In genomic region chr3:143121240-143122088, GRCh38 we compare ENCODE assay signal across 9 cellular contexts. TPM values are rescaled to one million over a fixed set of nuclear protein-coding genes. Genes with fewer than 3 reads are reported as not detected.
DNase-seq lines count a peak whose midpoint lies in the region; ATAC-seq, FAIRE-seq and TF ChIP-seq lines count a peak whose summit lies in the region.
"Had no signal": no experiment of that assay in that cellular context is flagged by ENCODE, and none has a peak within 500 bp of the region (broad histone marks: within the 10 kb centered on the region; RNA-seq: fewer than 3 reads in every experiment).

No MANE protein-coding gene starts in this region.

- FAIRE-seq in GM12878 (lab: Jason Lieb, UNC): no peak
- no peak for FAIRE-seq in keratinocyte (lab: Jason Lieb, UNC)
- FAIRE-seq: colon had no signal

- intact Hi-C loops in GM12878 (cut with micrococcal nuclease; ENCODE audit: unreplicated experiment): loop anchor here (1.0 to 10.0 kb wide), 11 partner anchors 51 to 553 kb away; no protein-coding TSS in a partner anchor

- H3K27me3 ChIP-seq in GM12878 (replicated peaks in 1 of 2; ENCODE audit: control insufficient read depth in 2 of 2, insufficient read depth in 2 of 2, low read length in 1 of 2): no peaks in the 10 kb centered on the region
- H3K27me3 ChIP-seq in keratinocyte (ENCODE audit: control insufficient read depth, extremely low read depth, insufficient read depth, low read length): peaks cover 18% of the 10 kb centered on the region

- H3K36me3 ChIP-seq in GM12878 (ENCODE audit: control insufficient read depth in 2 of 2, insufficient read depth in 2 of 2, low read length in 1 of 2) (0 out of 4 replicates have a peak, but pooled peaks cover 0 to 5% of the 10 kb centered on the region in 2 experiments), keratinocyte (ENCODE audit: control insufficient read depth in 2 of 2, extremely low read depth in 1 of 2, insufficient read depth in 2 of 2, low read length in 2 of 2) (no peaks in the 10 kb centered on the region)

- H3K9me1 ChIP-seq in keratinocyte (ENCODE audit: control insufficient read depth, extremely low read depth, insufficient read depth, low read length): no peaks in the 10 kb centered on the region

- H3K79me2 ChIP-seq in GM12878 (ENCODE audit: control insufficient read depth, insufficient read depth, low read length): peaks cover 43% of the 10 kb centered on the region
- no peaks in the 10 kb centered on the region for H3K79me2 ChIP-seq in keratinocyte (ENCODE audit: control insufficient read depth, insufficient read depth, low read length)

- SMC1A ChIA-PET in GM12878 (lab: Charles Lee; ENCODE audit: uncharacterized antibody, unreplicated experiment): interaction anchor here (0.7 to 2.4 kb wide), 10 partner anchors 9 to 552 kb away, joined by 3 to 10 read pairs (median 3); no protein-coding TSS in a partner anchor

- CTCF ChIA-PET in GM12878 (lab: Yijun Ruan, JAX): interaction anchor here (0.6 to 2.6 kb wide), 15 partner anchors 9 to 553 kb away, joined by 3 to 16 read pairs (median 3); no protein-coding TSS in a partner anchor

- peak; percentile 20 for ATAC-seq in GM12878

- TF ChIP-seq POLR2A in GM12878 (IDR thresholded peaks at IDR 0.05; ENCODE audit: low read depth, low read length): no peak; the same call in 1 of the 2 replicates

- TF ChIP-seq RAD21 in GM12878 (IDR thresholded peaks at IDR 0.05; ENCODE audit: insufficient read depth, low read depth, low read length): peak; percentile 53

- dilution Hi-C loops in keratinocyte (cut with MboI; ENCODE audit: extremely low pct_ligation_motif_present, low sequenced_read_pairs): no loop called here

- H3K9ac ChIP-seq in GM12878 (ENCODE audit: control insufficient read depth, insufficient read depth, low read length): peak overlapping the region; percentile 73; the same call in 1 of the 2 replicates
- no peak overlapping the region for H3K9ac ChIP-seq in keratinocyte (ENCODE audit: control insufficient read depth, extremely low read depth, insufficient read depth, low read length)

- H2AFZ ChIP-seq in GM12878 (ENCODE audit: control insufficient read depth, low read depth, low read length) (peak overlapping the region; percentile 5), keratinocyte (ENCODE audit: control insufficient read depth, low read length) (no peak overlapping the region)

- peak; percentile 85 for DNase-seq in ELR (ENCODE audit: low read depth)
- peak; percentile 68 for DNase-seq in HFFc6
- peak; percentile 29 for DNase-seq in T1000 (lab: John Stamatoyannopoulos, UW)
- DNase-seq in GM12878 (ENCODE audit: low read depth, low spot score): no peak
- no peak for DNase-seq in keratinocyte (ENCODE audit: low read depth, low spot score)
- DNase-seq in stimulated activated CD4-positive, alpha-beta T cell treated with anti-CD3 and anti-CD28 coated beads, Interleukin-1b, Interleukin-23, amount 100 ng/mL, for 48 hours: peak; percentile 80
- no peak for DNase-seq in NCI-H1048 (lab: John Stamatoyannopoulos, UW)
- DNase-seq in NCI-H1436 treated with DMSO at 0.1 percent for 48 hours (lab: John Stamatoyannopoulos, UW): no peak

- peak overlapping the region; percentile 62 for H3K4me3 Mint-ChIP-seq in HFFc6

- H3K4me2 ChIP-seq in GM12878 (ENCODE audit: control insufficient read depth, insufficient read depth): peak overlapping the region; percentile 99
- peak overlapping the region; percentile 83 for H3K4me2 ChIP-seq in keratinocyte (ENCODE audit: control insufficient read depth, extremely low read depth, insufficient read depth, low read depth, low read length)

- H3K36me3 Mint-ChIP-seq in HFFc6 (ENCODE audit: low read depth): no peaks in the 10 kb centered on the region

- H3K4me1 ChIP-seq in GM12878 (ENCODE audit: control insufficient read depth, insufficient read depth, low read length) (peaks cover 13% of the 10 kb centered on the region), keratinocyte (ENCODE audit: control insufficient read depth, extremely low read depth, insufficient read depth, low read length) (no peaks in the 10 kb centered on the region)

- no TSS peak for BruUV-seq in GM12878 (replicated peaks; lab: Mats Ljungman, UMichigan)

- H3K27me3 Mint-ChIP-seq in HFFc6 (ENCODE audit: insufficient read depth): peaks cover 8% of the 10 kb centered on the region; the same call in 1 of the 2 replicates

- H3K27ac ChIP-seq in GM12878 (ENCODE audit: control insufficient read depth, insufficient read depth) (peak overlapping the region; percentile 93), keratinocyte (ENCODE audit: control insufficient read depth, insufficient read depth, low read length) (no peak overlapping the region)

- H3K4me3 ChIP-seq in GM12878 (peak overlapping the region; percentile 94), keratinocyte (ENCODE audit: control insufficient read depth in 2 of 3, extremely low read depth in 1 of 3, insufficient read depth in 2 of 3, low read depth in 1 of 3, low read length in 3 of 3) (peak overlapping the region in 2 of 3 experiments; percentile 81 to 89)

- POLR2A ChIA-PET in GM12878 (lab: Charles Lee): interaction anchor here (0.6 kb wide), 1 partner anchor 119 kb away, joined by 4 read pairs; no protein-coding TSS in a partner anchor

- H3K27ac Mint-ChIP-seq in HFFc6: no peak overlapping the region

- in situ Hi-C loops in GM12878 (cut with MboI): loop anchor here (5.0 kb wide), 1 partner anchor 551 kb away; no protein-coding TSS in a partner anchor

- H4K20me1 ChIP-seq in GM12878 (ENCODE audit: control insufficient read depth, insufficient read depth) (no peaks in the 10 kb centered on the region), keratinocyte (ENCODE audit: control insufficient read depth, extremely low read depth, insufficient read depth, low read length) (no peaks in the 10 kb centered on the region)

- H3K9me3 ChIP-seq in GM12878 (replicated peaks; ENCODE audit: control insufficient read depth, insufficient read depth, low read length): no peaks in the 10 kb centered on the region
- no peaks in the 10 kb centered on the region for H3K9me3 ChIP-seq in keratinocyte (ENCODE audit: control insufficient read depth, low read depth, low read length)

- H3K9me3 Mint-ChIP-seq in HFFc6: no peaks in the 10 kb centered on the region

- RAD21 ChIA-PET in GM12878 (lab: Charles Lee; ENCODE audit: unreplicated experiment): interaction anchor here (0.6 to 2.8 kb wide), 8 partner anchors 42 to 553 kb away, joined by 3 to 10 read pairs (median 3); no protein-coding TSS in a partner anchor

- TF ChIP-seq CTCF in HFFc6 (IDR thresholded peaks at IDR 0.05) (peak; percentile 84), GM12878 (IDR thresholded peaks at IDR 0.05 in 2 of 3, conservative IDR thresholded peaks at IDR 0.05 in 1 of 3; ENCODE audit: control insufficient read depth in 2 of 3, extremely low read depth in 1 of 3, insufficient read depth in 1 of 3, low read depth in 3 of 3, low read length in 3 of 3) (peak; percentile 36 to 73 (median 71); a peak in 5 of 6 replicates), keratinocyte (optimal IDR thresholded peaks at IDR 0.05 in 1 of 3, IDR thresholded peaks at IDR 0.05 in 1 of 3, conservative IDR thresholded peaks at IDR 0.05 in 1 of 3; ENCODE audit: extremely low read depth in 1 of 3, insufficient read depth in 2 of 3, low read length in 3 of 3) (peak; percentile 14 to 74 (median 17))

- TF ChIP-seq EP300 in GM12878 (IDR thresholded peaks at IDR 0.05; ENCODE audit: borderline replicate concordance in 1 of 2, control insufficient read depth in 1 of 2, low read depth in 2 of 2, low read length in 2 of 2): no peak

- peaks cover 36% of the 10 kb centered on the region for H3K4me1 Mint-ChIP-seq in HFFc6 (ENCODE audit: low read depth)

- WGBS in GM12878 (ENCODE audit: insufficient coverage, insufficient replicate concordance, low lambda C conversion rate, missing lambda C conversion rate): 59% methylated on average over 67 of the region's 79 CpGs

TF ChIP-seq in GM12878, 131 proteins besides CTCF, POLR2A, EP300 and RAD21 (continues in another document):
- no peak for TF ChIP-seq ZNF622 (IDR thresholded peaks at IDR 0.05)
- peak; percentile 62; the same call in 1 of the 2 replicates for TF ChIP-seq SMARCA5 (IDR thresholded peaks at IDR 0.05)
- TF ChIP-seq, protein P1, sequence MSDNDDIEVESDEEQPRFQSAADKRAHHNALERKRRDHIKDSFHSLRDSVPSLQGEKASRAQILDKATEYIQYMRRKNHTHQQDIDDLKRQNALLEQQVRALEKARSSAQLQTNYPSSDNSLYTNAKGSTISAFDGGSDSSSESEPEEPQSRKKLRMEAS (IDR thresholded peaks at IDR 0.05; ENCODE audit: low read depth, low read length): peak; percentile 56
- TF ChIP-seq MXI1 (IDR thresholded peaks at IDR 0.05; ENCODE audit: low read depth, low read length): peak; percentile 10; the same call in 1 of the 2 replicates

RNA-seq across cellular contexts. Expression of gene CHST2, which starts 1.9 kb away (rescaled TPM):
- 1 to 10 TPM; 2.6 to 4.3 (median 3.8) TPM for total RNA-seq in HFFc6 (2021; fragmentation: NEBNext Ultra II Directional; extraction: Animal tissue kit (Norgen Biotek cat#: 25700))
- 15.8 and 17.7 TPM in 2 replicates for total RNA-seq in GM12878 (2013; cell fraction: nucleolus; rRNA removed)
- total RNA-seq in GM12878 (2014; rRNA removed): 9.8 and 12.8 TPM in 2 replicates
- total RNA-seq in GM12878 (2014; rRNA removed; fragmentation: Illumina TruSeq; extraction: Trizol): 9.2 TPM in 2 replicates
- 37.1 and 37.2 TPM in 2 replicates for total RNA-seq in GM12878 (2021)
- 4.2 TPM for polyA plus RNA-seq in GM12878 (2011; ENCODE audit: low read depth)
- 1.5 and 1.6 TPM in 2 replicates for polyA plus RNA-seq in GM12878 (2011; rRNA removed)
- 2.0 and 3.3 TPM in 2 replicates for polyA plus RNA-seq in GM12878 (2011; cell fraction: cytosol; rRNA removed)
- polyA plus RNA-seq in GM12878 (2011; cell fraction: nucleus; rRNA removed): 4.1 and 5.9 TPM in 2 replicates
- polyA plus RNA-seq in GM12878 (2012): 13.1 and 13.3 TPM in 2 replicates
- 8.4 and 9.3 TPM in 2 replicates for polyA plus RNA-seq in GM12878 (2014; fragmentation: Illumina TruSeq; extraction: Trizol)
- 1 to 10 TPM; 2.3 to 5.6 TPM for polyA plus RNA-seq in GM12878 (2014; fragmentation: Nextera tagmentation; extraction: Ambion mirVana)
- polyA plus RNA-seq in GM12878 (2014; rRNA removed): 21.8 and 25.7 TPM in 2 replicates
- polyA plus RNA-seq in GM12878 (2016; fragmentation: Nextera tagmentation; extraction: Ambion mirVana): 1 to 10 TPM; 4.3 to 8.3 TPM
- polyA minus RNA-seq in GM12878 (2011; rRNA and poly(A)+ RNA removed): 0.80 and 2.0 TPM in 2 replicates
- polyA minus RNA-seq in GM12878 (2011; cell fraction: cytosol; rRNA and poly(A)+ RNA removed): 1.7 and 1.9 TPM in 2 replicates
- 3.1 and 5.0 TPM in 2 replicates for polyA minus RNA-seq in GM12878 (2011; cell fraction: nucleus; rRNA and poly(A)+ RNA removed)
- 1.6 to 3.5 TPM (median 1.8 TPM) in 3 replicates for polyA plus RNA-seq in keratinocyte
- 2.8 TPM for polyA plus RNA-seq in keratinocyte (2011; ENCODE audit: low read depth)
- polyA plus RNA-seq in keratinocyte (2011; cell fraction: cytosol; rRNA removed): 2.2 and 3.7 TPM in 2 replicates
- 4.2 and 6.8 TPM in 2 replicates for polyA plus RNA-seq in keratinocyte (2011; cell fraction: nucleus; rRNA removed)
- polyA plus RNA-seq in keratinocyte (2012; ENCODE audit: low replicate concordance): 3.4 and 11.5 TPM in 2 replicates
- polyA minus RNA-seq in keratinocyte: 1.2 to 2.4 TPM (median 1.7 TPM) in 3 replicates
- polyA minus RNA-seq in keratinocyte (2011; cell fraction: cytosol; rRNA and poly(A)+ RNA removed): 9.0 TPM
- 6.3 and 7.5 TPM in 2 replicates for polyA minus RNA-seq in keratinocyte (2011; cell fraction: nucleus; rRNA and poly(A)+ RNA removed)

Comparison
In these comparisons a context has a peak if more than half of its experiments do, and no peak if none do; other contexts are left out.
1. DNase-seq: peak in ELR (single experiment), HFFc6 (single experiment), T1000 (single experiment) and stimulated activated CD4-positive, alpha-beta T cell treated with anti-CD3 and anti-CD28 coated beads, Interleukin-1b, Interleukin-23, amount 100 ng/mL, for 48 hours (single experiment); none in GM12878 (single experiment), keratinocyte (single experiment), NCI-H1048 (single experiment) and NCI-H1436 treated with DMSO at 0.1 percent for 48 hours (single experiment).
2. CTCF ChIP-seq: peak in every context shown above with its lines; median percentile 84 in HFFc6; 71 in GM12878; 17 in keratinocyte.